1 cellular context compared by ENCODE assay signal in genomic region chr18:31678425-31678824, GRCh38.
TF ChIP-seq lines count a peak whose summit lies in the region.

No MANE protein-coding gene starts in this region.

TF ChIP-seq in GM12878, 131 proteins besides CTCF, POLR2A, EP300 and RAD21 (continued from another document):
- no peak for TF ChIP-seq ZBTB40 (IDR thresholded peaks at IDR 0.05; ENCODE audit: borderline replicate concordance)
- no peak for TF ChIP-seq ZNF217 (IDR thresholded peaks at IDR 0.05)
- TF ChIP-seq SP1 (IDR thresholded peaks at IDR 0.05; ENCODE audit: low read depth, low read length), result no peak
- no peak for TF ChIP-seq SREBF1 (IDR thresholded peaks at IDR 0.05; ENCODE audit: low read length)
TF ChIP-seq in GM12878: peak in this region for 0.
